In genomic region chr1:153658400-153659174, GRCh38 we compare ENCODE assay signal across 1 cellular context.
TF ChIP-seq lines count a peak whose summit lies in the region.

SNAPIN (plus strand) TSS chr1:153658703; CDS start chr1:153658744, 41 bp downstream.

TF ChIP-seq in K562, 482 proteins besides CTCF, POLR2A, EP300 and RAD21 (continued from another document and continues in another):
- TF ChIP-seq CTCFL (IDR thresholded peaks at IDR 0.05; ENCODE audit: borderline replicate concordance, insufficient read depth, low read depth, low read length, poor library complexity, severe bottlenecking) (peak; percentile 96), ZBTB40 (IDR thresholded peaks at IDR 0.05) (peak; percentile 73), ZBTB40 (CRISPR knock-in tag; IDR thresholded peaks at IDR 0.05) (no peak), ETV5 (CRISPR knock-in tag; IDR thresholded peaks at IDR 0.05; ENCODE audit: low read depth) (peak; percentile 53; the same call in 1 of the 2 replicates), CBFB (CRISPR knock-in tag; IDR thresholded peaks at IDR 0.05) (no peak), ZNF584 (CRISPR knock-in tag; IDR thresholded peaks at IDR 0.05; ENCODE audit: low read depth) (no peak), SNIP1 (IDR thresholded peaks at IDR 0.05; ENCODE audit: low read depth) (no peak), ZKSCAN1 (IDR thresholded peaks at IDR 0.05; ENCODE audit: low read depth, low read length) (no peak), PTBP1 (IDR thresholded peaks at IDR 0.05; ENCODE audit: low read depth, low read length) (no peak), E2F1 (CRISPR knock-in tag; IDR thresholded peaks at IDR 0.05) (0 out of 2 replicates have a peak, but pooled peaks have one; percentile 12), MAFK (IDR thresholded peaks at IDR 0.05; ENCODE audit: low read length) (no peak), ZNF586 (CRISPR knock-in tag; conservative IDR thresholded peaks at IDR 0.05) (no peak), DIDO1 (tag; IDR thresholded peaks at IDR 0.05; ENCODE audit: low read depth) (peak; percentile 66; the same call in 1 of the 2 replicates), NEUROD1 (IDR thresholded peaks at IDR 0.05; ENCODE audit: borderline replicate concordance, low read depth, low read length, partially characterized antibody) (peak; percentile 47), NR2C2 (CRISPR knock-in tag; IDR thresholded peaks at IDR 0.05) (0 out of 2 replicates have a peak, but pooled peaks have one; percentile 43), NR2C2 (tag; IDR thresholded peaks at IDR 0.05) (peak; percentile 94), ARID4B (CRISPR knock-in tag; IDR thresholded peaks at IDR 0.05) (no peak), ZBTB2 (IDR thresholded peaks at IDR 0.05) (no peak), ZNF217 (CRISPR knock-in tag; IDR thresholded peaks at IDR 0.05) (no peak), HCFC1 (IDR thresholded peaks at IDR 0.05; ENCODE audit: low read depth, low read length) (peak; percentile 97), CBFA2T3 (IDR thresholded peaks at IDR 0.05) (0 out of 2 replicates have a peak, but pooled peaks have one; percentile 15), ZNF695 (CRISPR knock-in tag; IDR thresholded peaks at IDR 0.05) (no peak), NCOA1 (IDR thresholded peaks at IDR 0.05; ENCODE audit: low read depth) (no peak), CTBP1 (IDR thresholded peaks at IDR 0.05; ENCODE audit: borderline replicate concordance) (0 out of 2 replicates have a peak, but pooled peaks have one; percentile 15), ZNF644 (tag; IDR thresholded peaks at IDR 0.05; ENCODE audit: low read depth) (0 out of 2 replicates have a peak, but pooled peaks have one; percentile 36), ILF3 (IDR thresholded peaks at IDR 0.05; ENCODE audit: borderline replicate concordance) (no peak), ZNF253 (CRISPR knock-in tag; conservative IDR thresholded peaks at IDR 0.05) (no peak), NBN (IDR thresholded peaks at IDR 0.05; ENCODE audit: low read depth) (no peak), ZNF384 (IDR thresholded peaks at IDR 0.05; ENCODE audit: low read depth, low read length) (no peak), TAF1 (IDR thresholded peaks at IDR 0.05; ENCODE audit: control insufficient read depth, extremely low read depth, insufficient read depth, low read length, severe bottlenecking) (no peak), MEF2D (tag; conservative IDR thresholded peaks at IDR 0.05; ENCODE audit: low read depth) (no peak), SREBF1 (IDR thresholded peaks at IDR 0.05; ENCODE audit: borderline replicate concordance, low read depth, low read length) (no peak), SRSF3 (IDR thresholded peaks at IDR 0.05; ENCODE audit: insufficient read depth, low read length) (no peak), ZNF589 (CRISPR knock-in tag; IDR thresholded peaks at IDR 0.05; ENCODE audit: low read depth) (no peak), TCF3 (CRISPR knock-in tag; IDR thresholded peaks at IDR 0.05) (no peak), CREB3 (tag; conservative IDR thresholded peaks at IDR 0.05; ENCODE audit: low read depth) (no peak), STAT5A (IDR thresholded peaks at IDR 0.05; ENCODE audit: borderline replicate concordance, low read length) (no peak), RFX1 (IDR thresholded peaks at IDR 0.05) (no peak), RBM17 (IDR thresholded peaks at IDR 0.05; ENCODE audit: borderline replicate concordance, low read depth, low read length) (no peak), GTF2A2 (tag; IDR thresholded peaks at IDR 0.05) (no peak), EGR1 (conservative IDR thresholded peaks at IDR 0.05) (peak; percentile 93), ZBTB12 (CRISPR knock-in tag; IDR thresholded peaks at IDR 0.05) (no peak), FOSL1 (tag; conservative IDR thresholded peaks at IDR 0.05) (0 out of 2 replicates have a peak, but pooled peaks have one; percentile 43), SMARCA5 (IDR thresholded peaks at IDR 0.05) (no peak), C11orf30 (IDR thresholded peaks at IDR 0.05; ENCODE audit: low read depth) (no peak), NCOA4 (IDR thresholded peaks at IDR 0.05; ENCODE audit: partially characterized antibody) (no peak), GATA2 (CRISPR knock-in tag; IDR thresholded peaks at IDR 0.05) (no peak), NFXL1 (CRISPR knock-in tag; IDR thresholded peaks at IDR 0.05) (no peak), KLF1 (tag; IDR thresholded peaks at IDR 0.05) (no peak)
